Comparison of ENCODE assay signal across 10 cellular contexts in the genomic region with DNA sequence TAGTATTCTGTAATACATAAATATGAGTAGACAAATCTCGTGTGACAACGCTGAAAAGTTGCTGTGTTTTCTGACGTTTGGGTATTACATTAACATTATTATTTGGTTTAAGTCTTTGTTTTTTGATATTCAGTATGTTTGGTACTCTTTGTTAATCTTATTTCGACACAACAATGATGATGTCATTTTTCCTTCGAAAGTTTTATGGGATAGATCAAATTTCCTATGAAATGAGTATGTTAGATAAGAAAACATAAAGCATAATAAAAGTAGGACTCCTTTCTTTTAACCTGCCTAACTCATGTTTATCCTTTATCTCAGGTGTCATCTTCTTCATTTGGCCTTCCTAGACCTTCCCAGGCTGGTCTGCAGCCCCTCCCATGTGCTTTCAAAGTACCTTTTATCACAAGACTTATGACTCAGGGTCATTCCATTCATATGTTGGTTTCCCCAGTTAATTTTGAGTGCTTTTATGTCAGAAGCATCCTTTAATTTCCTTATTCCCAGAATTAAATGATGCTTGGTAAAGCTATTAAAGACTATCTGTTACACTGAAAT.
A peak's percentile ranks its signal among the peaks of the same experiment; 100 is the strongest.
DNase-seq lines count a peak whose midpoint lies in the region; TF ChIP-seq lines count a peak whose summit lies in the region.
"Had no signal": no experiment of that assay in that cellular context is flagged by ENCODE, and none has a peak within 500 bp of the region (broad histone marks: within the 10 kb centered on the region; RNA-seq: fewer than 3 reads in every experiment).

No MANE protein-coding gene starts in this region.

- H3K9me3 ChIP-seq in colonic mucosa = no peaks in the 10 kb centered on the region

- DNase-seq in COLO829 (ENCODE audit: low spot score) = peak; percentile 20
- DNase-seq in NCI-H69 (lab: John Stamatoyannopoulos, UW) = peak; percentile 53
- no peak for DNase-seq in colonic mucosa
- DNase-seq in nephron progenitor cell = no peak
- DNase-seq in dorsolateral prefrontal cortex = no peak
- DNase-seq in activated CD4-positive, alpha-beta T cell treated with anti-CD3 and anti-CD28 coated beads for 1 hour = no peak
- DNase-seq in NCI-H524 (lab: John Stamatoyannopoulos, UW) = no peak
- no peak for DNase-seq in GM13977 (ENCODE audit: low spot score)
- DNase-seq: activated CD4-positive, alpha-beta T cell treated with anti-CD3 and anti-CD28 coated beads, Interleukin-2, amount 50 U/mL, for 1 hour; NCI-H1436 treated with DMSO at 0.1 percent for 48 hours had no signal

- no peak overlapping the region for H3K4me3 Mint-ChIP-seq in nephron progenitor cell

- H3K4me1 ChIP-seq in colonic mucosa = peaks cover 14% of the 10 kb centered on the region

- intact Hi-C loops in colonic mucosa (cut with DNase I) = loop anchor here (10.0 kb wide), 1 partner anchor 197 kb away; no protein-coding TSS in a partner anchor
- intact Hi-C loops in dorsolateral prefrontal cortex (cut with DNase I) = no loop called here

- no peaks in the 10 kb centered on the region for H3K36me3 ChIP-seq in colonic mucosa

- no peaks in the 10 kb centered on the region for H3K36me3 Mint-ChIP-seq in nephron progenitor cell (ENCODE audit: low read depth)

- no peaks in the 10 kb centered on the region for H3K27me3 Mint-ChIP-seq in nephron progenitor cell (ENCODE audit: low read depth, poor library complexity)

- no peak overlapping the region for H3K9ac ChIP-seq in colonic mucosa (ENCODE audit: low read depth in 2 of 2, low read length in 2 of 2)

- H3K4me3 ChIP-seq in colonic mucosa (no peak overlapping the region), dorsolateral prefrontal cortex (no peak overlapping the region)

- H3K27ac Mint-ChIP-seq in nephron progenitor cell = peak overlapping the region; percentile 47

- no peaks in the 10 kb centered on the region for H3K9me3 Mint-ChIP-seq in nephron progenitor cell

- H3K4me1 Mint-ChIP-seq in nephron progenitor cell = peaks cover 84% of the 10 kb centered on the region

- H3K27ac ChIP-seq in colonic mucosa (peak overlapping the region; percentile 65), dorsolateral prefrontal cortex (peak overlapping the region in 6 of 59 donors; percentile 4 to 75 (median 13))

- H3K27me3 ChIP-seq in colonic mucosa = no peaks in the 10 kb centered on the region
- no peaks in the 10 kb centered on the region for H3K27me3 ChIP-seq in dorsolateral prefrontal cortex

- TF ChIP-seq CTCF in colonic mucosa (IDR thresholded peaks at IDR 0.05) (no peak), nephron progenitor cell (IDR thresholded peaks at IDR 0.05) (no peak), dorsolateral prefrontal cortex (IDR thresholded peaks at IDR 0.05 in 54 of 56, conservative IDR thresholded peaks at IDR 0.05 in 2 of 56; ENCODE audit: low read depth in 1 of 56, partially characterized antibody in 56 of 56) (no peak), GM13977 (IDR thresholded peaks at IDR 0.05; ENCODE audit: extremely low read depth, insufficient read depth, missing control alignments) (no peak)

- in situ Hi-C loops in GM13977 (cut with MboI; ENCODE audit: low pct_unique_long_range_greater_than_20kb, low sequenced_read_pairs, unreplicated experiment) = no loop called here

Comparison
In these comparisons a context has a peak if more than half of its experiments do, and no peak if none do; other contexts are left out.
1. DNase-seq: peak in COLO829 (single experiment) and NCI-H69 (single experiment); none in colonic mucosa (single experiment), nephron progenitor cell (single experiment), dorsolateral prefrontal cortex (0 of 10), activated CD4-positive, alpha-beta T cell treated with anti-CD3 and anti-CD28 coated beads for 1 hour (single experiment), NCI-H524 (0 of 2) and GM13977 (single experiment).